Comparison of ENCODE assay signal across 8 cellular contexts in genomic region chr3:44861412-44862220, GRCh38. TPM values are rescaled to one million over a fixed set of nuclear protein-coding genes. Genes with fewer than 3 reads are reported as not detected.
DNase-seq lines count a peak whose midpoint lies in the region; ATAC-seq and TF ChIP-seq lines count a peak whose summit lies in the region.

TSS of gene TMEM42 (plus strand) at chr3:44861912. CDS start at chr3:44861925, 13 bp downstream.

- H3K4me3 ChIP-seq in HUES64 (ENCODE audit: low read length) = peak within 1 kb of the TSS; percentile 58
- H3K4me3 ChIP-seq in Peyer's patch = peak within 1 kb of the TSS; percentile 76 to 85 (median 80)
- peak within 1 kb of the TSS; percentile 65 to 94 (median 71) for H3K4me3 ChIP-seq in fibroblast of lung (replicated peaks in 1 of 4; ENCODE audit: control extremely low read depth in 1 of 4, insufficient read depth in 1 of 4, low read depth in 3 of 4, low read length in 4 of 4)
- peak within 1 kb of the TSS; percentile 78 for H3K4me3 ChIP-seq in naive thymus-derived CD4-positive, alpha-beta T cell (ENCODE audit: low read length)

- peaks cover 7% of the 10 kb centered on the region for H3K4me1 ChIP-seq in HUES64 (ENCODE audit: insufficient read depth, low read length)
- peaks cover 0 to 7% (median 0%) of the 10 kb centered on the region in 4 donors for H3K4me1 ChIP-seq in Peyer's patch
- H3K4me1 ChIP-seq in fibroblast of lung (ENCODE audit: control insufficient read depth, extremely low read depth, insufficient read depth, low read length) = no peaks in the 10 kb centered on the region
- H3K4me1 ChIP-seq in naive thymus-derived CD4-positive, alpha-beta T cell (ENCODE audit: control insufficient read depth in 2 of 2, insufficient read depth in 2 of 2, low read length in 2 of 2) = peaks cover 15 to 29% of the 10 kb centered on the region in 2 donors

- ATAC-seq in GM21423 (IDR thresholded peaks at IDR 0.05; ENCODE audit: unreplicated experiment) = peak; percentile 93
- ATAC-seq in activated T-helper 17 cell treated with anti-CD3 and anti-CD28 coated beads, Interleukin-2, amount 50 U/mL, for 72 hours (replicated peaks) = peak; percentile 99
- ATAC-seq in naive thymus-derived CD4-positive, alpha-beta T cell = peak; percentile 97
- peak; percentile 96 for ATAC-seq in stimulated activated naive B cell treated with anti-CD40 and anti-IgM and Interleukin-4, amounts not matched to agents 10 μg/mL and 1 μg/mL and 100 μg/mL, for 72 hours (replicated peaks)

- H3K4me3 Mint-ChIP-seq in activated T-helper 17 cell treated with anti-CD3 and anti-CD28 coated beads, Interleukin-2, amount 50 U/mL, for 72 hours = peak within 1 kb of the TSS; percentile 84
- peak within 1 kb of the TSS; percentile 88 to 92 (median 91) for H3K4me3 Mint-ChIP-seq in naive thymus-derived CD4-positive, alpha-beta T cell
- H3K4me3 Mint-ChIP-seq in stimulated activated naive B cell treated with anti-CD40 and anti-IgM and Interleukin-4, amounts not matched to agents 10 μg/mL and 1 μg/mL and 100 μg/mL, for 72 hours = peak within 1 kb of the TSS; percentile 90 to 93

- H3K9me3 ChIP-seq in HUES64 (ENCODE audit: insufficient read depth, low read depth, low read length) (no peaks in the 10 kb centered on the region), Peyer's patch (no peaks in the 10 kb centered on the region), fibroblast of lung (ENCODE audit: control insufficient read depth, insufficient read depth, low read depth, low read length) (no peaks in the 10 kb centered on the region)
- no peaks in the 10 kb centered on the region for H3K9me3 ChIP-seq in naive thymus-derived CD4-positive, alpha-beta T cell (ENCODE audit: control insufficient read depth in 2 of 3, low read length in 3 of 3)

- peak within 1 kb of the TSS; percentile 87 for H3K27ac Mint-ChIP-seq in activated T-helper 17 cell treated with anti-CD3 and anti-CD28 coated beads, Interleukin-2, amount 50 U/mL, for 72 hours
- peak within 1 kb of the TSS; percentile 86 to 97 (median 92) for H3K27ac Mint-ChIP-seq in naive thymus-derived CD4-positive, alpha-beta T cell
- H3K27ac Mint-ChIP-seq in stimulated activated naive B cell treated with anti-CD40 and anti-IgM and Interleukin-4, amounts not matched to agents 10 μg/mL and 1 μg/mL and 100 μg/mL, for 72 hours = peak within 1 kb of the TSS; percentile 97

- H3K9me3 Mint-ChIP-seq in activated T-helper 17 cell treated with anti-CD3 and anti-CD28 coated beads, Interleukin-2, amount 50 U/mL, for 72 hours = no peaks in the 10 kb centered on the region
- H3K9me3 Mint-ChIP-seq in naive thymus-derived CD4-positive, alpha-beta T cell = peaks cover 0 to 2% (median 0%) of the 10 kb centered on the region in 11 donors
- H3K9me3 Mint-ChIP-seq in stimulated activated naive B cell treated with anti-CD40 and anti-IgM and Interleukin-4, amounts not matched to agents 10 μg/mL and 1 μg/mL and 100 μg/mL, for 72 hours = no peaks in the 10 kb centered on the region

- no peaks in the 10 kb centered on the region for H3K36me3 ChIP-seq in HUES64 (ENCODE audit: insufficient read depth, low read length)
- no peaks in the 10 kb centered on the region for H3K36me3 ChIP-seq in Peyer's patch
- no peaks in the 10 kb centered on the region for H3K36me3 ChIP-seq in fibroblast of lung (ENCODE audit: control insufficient read depth, insufficient read depth, low read length)
- H3K36me3 ChIP-seq in naive thymus-derived CD4-positive, alpha-beta T cell (ENCODE audit: control insufficient read depth in 2 of 3, insufficient read depth in 3 of 3, low read length in 3 of 3) = no peaks in the 10 kb centered on the region

- peak within 1 kb of the TSS; percentile 82; the same call in 1 of the 2 replicates for H3K27ac ChIP-seq in HUES64 (ENCODE audit: low read depth, low read length)
- H3K27ac ChIP-seq in Peyer's patch = peak within 1 kb of the TSS; percentile 89 to 92 (median 90)
- H3K27ac ChIP-seq in fibroblast of lung (ENCODE audit: insufficient read depth, low read length) = peak within 1 kb of the TSS; percentile 95
- H3K27ac ChIP-seq in naive thymus-derived CD4-positive, alpha-beta T cell (ENCODE audit: low read depth, low read length) = peak within 1 kb of the TSS; percentile 76

- peak; percentile 66 to 69 for TF ChIP-seq POLR2A in Peyer's patch (IDR thresholded peaks at IDR 0.05)

- WGBS in HUES64 = 6% methylated on average over 80 of the region's 90 CpGs

- peak within 1 kb of the TSS; percentile 94 for H3K4me2 ChIP-seq in fibroblast of lung (ENCODE audit: extremely low read depth, insufficient read depth, low read length)

- peaks cover 13% of the 10 kb centered on the region for H3K4me1 Mint-ChIP-seq in activated T-helper 17 cell treated with anti-CD3 and anti-CD28 coated beads, Interleukin-2, amount 50 U/mL, for 72 hours
- peaks cover 23 to 48% (median 43%) of the 10 kb centered on the region in 7 donors for H3K4me1 Mint-ChIP-seq in naive thymus-derived CD4-positive, alpha-beta T cell
- H3K4me1 Mint-ChIP-seq in stimulated activated naive B cell treated with anti-CD40 and anti-IgM and Interleukin-4, amounts not matched to agents 10 μg/mL and 1 μg/mL and 100 μg/mL, for 72 hours = peaks cover 6 to 17% of the 10 kb centered on the region in 2 donors

- DNase-seq in DMS153 (lab: John Stamatoyannopoulos, UW) (peak; percentile 58), Peyer's patch (peak; percentile 88 to 95 (median 93)), fibroblast of lung (ENCODE audit: low read depth in 2 of 2) (peak; percentile 92)
- DNase-seq in naive thymus-derived CD4-positive, alpha-beta T cell = peak; percentile 81 to 89 (median 84)
- DNase-seq in stimulated activated naive B cell treated with anti-CD40 and anti-IgM and Interleukin-4, amounts not matched to agents 10 μg/mL and 1 μg/mL and 100 μg/mL, for 72 hours = peak; percentile 90

- H3K9ac ChIP-seq in HUES64 (ENCODE audit: low read depth, low read length) (peak within 1 kb of the TSS; percentile 86), fibroblast of lung (ENCODE audit: insufficient read depth, low read length) (peak within 1 kb of the TSS; percentile 93)

- H3K36me3 Mint-ChIP-seq in activated T-helper 17 cell treated with anti-CD3 and anti-CD28 coated beads, Interleukin-2, amount 50 U/mL, for 72 hours (ENCODE audit: low read depth) = no peaks in the 10 kb centered on the region
- peaks cover 0 to 10% (median 3%) of the 10 kb centered on the region in 5 donors for H3K36me3 Mint-ChIP-seq in naive thymus-derived CD4-positive, alpha-beta T cell
- H3K36me3 Mint-ChIP-seq in stimulated activated naive B cell treated with anti-CD40 and anti-IgM and Interleukin-4, amounts not matched to agents 10 μg/mL and 1 μg/mL and 100 μg/mL, for 72 hours = peaks cover 12 to 26% of the 10 kb centered on the region in 2 donors

- no peaks in the 10 kb centered on the region for H3K27me3 Mint-ChIP-seq in activated T-helper 17 cell treated with anti-CD3 and anti-CD28 coated beads, Interleukin-2, amount 50 U/mL, for 72 hours
- no peaks in the 10 kb centered on the region for H3K27me3 Mint-ChIP-seq in naive thymus-derived CD4-positive, alpha-beta T cell
- no peaks in the 10 kb centered on the region for H3K27me3 Mint-ChIP-seq in stimulated activated naive B cell treated with anti-CD40 and anti-IgM and Interleukin-4, amounts not matched to agents 10 μg/mL and 1 μg/mL and 100 μg/mL, for 72 hours

- intact Hi-C loops in naive thymus-derived CD4-positive, alpha-beta T cell (cut with micrococcal nuclease) = loop anchor here (1.0 to 10.0 kb wide), 12 partner anchors 100 to 1239 kb away; partner anchors contain the start of genes ANO10 (in 2 of the 2), EXOSC7 (in 2 of the 2), KIAA1143 (in 2 of the 2) and KIF15 (in 2 of the 2)

- CTCF ChIA-PET in naive thymus-derived CD4-positive, alpha-beta T cell (lab: Charles Lee) = no interaction called here

- no peaks in the 10 kb centered on the region for H4K20me1 ChIP-seq in fibroblast of lung (ENCODE audit: control insufficient read depth, extremely low read depth, insufficient read depth, low read length)

- POLR2A ChIA-PET in naive thymus-derived CD4-positive, alpha-beta T cell (lab: Charles Lee) = interaction anchor here (0.6 kb wide), 1 partner anchor 73 kb away, joined by 3 read pairs; no protein-coding TSS in a partner anchor

- H3K27me3 ChIP-seq in HUES64 (ENCODE audit: insufficient read depth, low read length) = no peaks in the 10 kb centered on the region
- no peaks in the 10 kb centered on the region for H3K27me3 ChIP-seq in Peyer's patch
- no peaks in the 10 kb centered on the region for H3K27me3 ChIP-seq in fibroblast of lung (ENCODE audit: control insufficient read depth, insufficient read depth, low read length)
- H3K27me3 ChIP-seq in naive thymus-derived CD4-positive, alpha-beta T cell (ENCODE audit: control insufficient read depth in 2 of 2, insufficient read depth in 2 of 2, low read length in 2 of 2) = no peaks in the 10 kb centered on the region

- H3K79me2 ChIP-seq in fibroblast of lung (ENCODE audit: control insufficient read depth, insufficient read depth, low read length) = peaks cover 2% of the 10 kb centered on the region

- peak within 1 kb of the TSS; percentile 92 for H2AFZ ChIP-seq in fibroblast of lung (ENCODE audit: low read length)

- TF ChIP-seq CTCF in Peyer's patch (IDR thresholded peaks at IDR 0.05) (no peak), fibroblast of lung (conservative IDR thresholded peaks at IDR 0.05 in 1 of 2, IDR thresholded peaks at IDR 0.05 in 1 of 2; ENCODE audit: low read depth in 1 of 2, low read length in 2 of 2) (peak; percentile 27 to 35)

RNA-seq across cellular contexts. Expression of gene TMEM42, which starts in this region (rescaled TPM):
- polyA plus RNA-seq in HUES64 (2013, experiment 1 of 2) = 8.2 TPM
- 8.6 TPM for polyA plus RNA-seq in HUES64 (2013, experiment 2 of 2)
- total RNA-seq in Peyer's patch (10 to 100 TPM in 2 of 4 donors, 1 to 10 TPM in 2; 8.9 to 12.6 (median 10.6) TPM), fibroblast of lung (17.2 and 25.3 TPM in 2 replicates)
- 1 to 10 TPM; 6.9 to 7.3 TPM for total RNA-seq in activated T-helper 17 cell treated with anti-CD3 and anti-CD28 coated beads, Interleukin-2, amount 50 U/mL, for 72 hours
- 20.2 and 23.4 TPM in 2 replicates for polyA plus RNA-seq in fibroblast of lung
- polyA plus RNA-seq in fibroblast of lung (2012) = 16.8 and 17.1 TPM in 2 replicates
- polyA minus RNA-seq in fibroblast of lung (ENCODE audit: low replicate concordance) = 9.0 and 16.2 TPM in 2 replicates
- 10 to 100 TPM; 12.1 to 25.1 (median 16.4) TPM for total RNA-seq in naive thymus-derived CD4-positive, alpha-beta T cell
- 10 to 100 TPM; 51.3 to 74.5 TPM for polyA plus RNA-seq in naive thymus-derived CD4-positive, alpha-beta T cell

Comparison
In these comparisons a context has a peak if more than half of its experiments do, and no peak if none do; other contexts are left out.
1. Peak in every context shown above with its lines: DNase-seq, ATAC-seq, H3K4me3 ChIP-seq and H3K27ac ChIP-seq.
2. CTCF ChIP-seq: peak in fibroblast of lung (2 of 2); none in Peyer's patch (0 of 6).